ENCODE assay signal across 21 cellular contexts in the genomic region with DNA sequence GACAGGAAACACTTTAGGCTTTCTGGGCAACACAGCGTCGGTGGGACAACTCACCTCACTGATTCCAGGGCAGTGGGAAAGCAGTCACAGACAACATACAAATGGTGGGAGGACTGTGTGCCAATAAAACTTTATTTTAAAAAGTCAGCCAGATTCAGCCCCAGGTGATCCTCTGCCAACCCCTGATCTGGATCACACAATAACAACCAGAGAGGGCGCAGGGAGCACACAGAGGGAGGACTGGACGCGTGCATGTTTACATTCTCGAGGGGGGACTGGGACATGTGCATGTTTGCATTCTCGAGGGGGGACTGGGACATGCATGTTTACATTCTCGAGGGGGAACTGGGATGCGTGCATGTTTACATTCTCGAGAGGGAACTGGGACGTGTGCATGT.
DNase-seq lines count a peak whose midpoint lies in the region; ATAC-seq and TF ChIP-seq lines count a peak whose summit lies in the region.
"Had no signal": no experiment of that assay in that cellular context is flagged by ENCODE, and none has a peak within 500 bp of the region (broad histone marks: within the 10 kb centered on the region; RNA-seq: fewer than 3 reads in every experiment).

No MANE protein-coding gene starts in this region.

- no peak for ATAC-seq in PC-3
- ATAC-seq: body of pancreas; stimulated activated naive CD8-positive, alpha-beta T cell treated with anti-CD3 and anti-CD28 coated beads, Interleukin-15, amount 100 ng/mL, for 72 hours had no signal

- H3K4me3 ChIP-seq in PC-3 (ENCODE audit: low read length) (peak overlapping the region; percentile 42; the same call in 1 of the 2 replicates), transverse colon (no peak overlapping the region), BE2C (ENCODE audit: low read depth, low read length) (no peak overlapping the region)
- H3K4me3 ChIP-seq: body of pancreas, gastrocnemius medialis, upper lobe of right lung had no signal

- H3K27me3 ChIP-seq in PC-3 (ENCODE audit: low read length) (peaks cover 21% of the 10 kb centered on the region; the same call in 1 of the 2 replicates), transverse colon (no peaks in the 10 kb centered on the region), BE2C (peaks cover 8% of the 10 kb centered on the region)
- H3K27me3 ChIP-seq: body of pancreas, upper lobe of right lung had no signal

- no peaks in the 10 kb centered on the region for H3K79me2 ChIP-seq in PC-3 (ENCODE audit: low read length)

- no peak for TF ChIP-seq EP300 in transverse colon (IDR thresholded peaks at IDR 0.05; ENCODE audit: low read depth)

- H3K27ac ChIP-seq in PC-3 (ENCODE audit: low read length) (no peak overlapping the region), transverse colon (peak overlapping the region; percentile 82 to 94 (median 84))
- H3K27ac ChIP-seq: body of pancreas, C4-2B, gastrocnemius medialis, upper lobe of right lung had no signal

- no peaks in the 10 kb centered on the region for H3F3A ChIP-seq in PC-3 (ENCODE audit: low read length, unreplicated experiment)

- CTCF ChIA-PET in PC-3 (lab: Charles Lee) = no interaction called here

- H3K9ac ChIP-seq in PC-3 (ENCODE audit: low read length) = no peak overlapping the region

- BruUV-seq in PC-3 (replicated peaks; lab: Mats Ljungman, UMichigan) = no TSS peak

- H3K9me3 ChIP-seq in PC-3 (ENCODE audit: low read length) (no peaks in the 10 kb centered on the region), transverse colon (no peaks in the 10 kb centered on the region), BE2C (no peaks in the 10 kb centered on the region)
- H3K9me3 ChIP-seq: body of pancreas, gastrocnemius medialis, upper lobe of right lung had no signal

- 0 out of 2 replicates have a peak overlapping the region, but pooled peaks have one; percentile 45 for H2AFZ ChIP-seq in PC-3 (ENCODE audit: low read length)

- WGBS in transverse colon (ENCODE audit: low coverage in 1 of 2), 2 donors = 33 to 40% methylated on average over 1 to 11 of the region's 11 CpGs

- intact Hi-C loops in PC-3 (cut with micrococcal nuclease) (no loop called here), transverse colon (cut with DNase I; ENCODE audit: low total_unique reads) (no loop called here)

- no peaks in the 10 kb centered on the region for H3K9me2 ChIP-seq in PC-3 (replicated peaks; ENCODE audit: low read length)

- no peak for TF ChIP-seq POLR2A in transverse colon (IDR thresholded peaks at IDR 0.05)

- peak overlapping the region; percentile 54; the same call in 1 of the 2 replicates for H3K4me2 ChIP-seq in PC-3 (ENCODE audit: low read length)

- H3K4me1 ChIP-seq in PC-3 (ENCODE audit: insufficient read depth, low read length) (no peaks in the 10 kb centered on the region; the same call in 1 of the 2 replicates), transverse colon (peaks cover 8 to 21% (median 12%) of the 10 kb centered on the region in 4 donors), BE2C (no peaks in the 10 kb centered on the region)
- H3K4me1 ChIP-seq: body of pancreas had no signal

- POLR2A ChIA-PET in PC-3 (lab: Charles Lee; ENCODE audit: unreplicated experiment) = no interaction called here

- TF ChIP-seq CTCF in PC-3 (conservative IDR thresholded peaks at IDR 0.05; ENCODE audit: low read depth, low read length) = no peak
- TF ChIP-seq CTCF in transverse colon (IDR thresholded peaks at IDR 0.05) = no peak
- TF ChIP-seq CTCF in BE2C (IDR thresholded peaks at IDR 0.05; ENCODE audit: low read depth, low read length) = no peak

- no peaks in the 10 kb centered on the region for H3K36me3 ChIP-seq in PC-3 (ENCODE audit: low read depth, low read length)
- H3K36me3 ChIP-seq in transverse colon = no peaks in the 10 kb centered on the region
- H3K36me3 ChIP-seq in BE2C = no peaks in the 10 kb centered on the region
- H3K36me3 ChIP-seq: gastrocnemius medialis, upper lobe of right lung had no signal

- peak; percentile 24 for DNase-seq in activated effector memory CD4-positive, alpha-beta T cell treated with anti-CD3 and anti-CD28 coated beads, Interleukin-2, amount 50 U/mL, for 16 hours
- DNase-seq in activated effector memory CD4-positive, alpha-beta T cell treated with Interleukin-2 at 50 U/mL for 16 hours = no peak
- DNase-seq in PC-3 (no peak), islet precursor cell (peak; percentile 37), transverse colon (no peak), DMS153 treated with DMSO at 0.1 percent for 48 hours (lab: John Stamatoyannopoulos, UW; ENCODE audit: unreplicated experiment) (no peak), iPS-NIHi7 (ENCODE audit: extremely low spot score) (no peak), BE2C (no peak)
- DNase-seq: ACHN; activated CD4-positive, alpha-beta T cell treated with anti-CD3 and anti-CD28 coated beads, Interleukin-2, amount 50 U/mL, for 4 hours; effector CD4-positive, alpha-beta T cell; NCI-H1436 treated with DMSO at 0.1 percent for 48 hours; NCI-H2171; NCI-H774; nucleus accumbens; stimulated activated CD4-positive, alpha-beta T cell treated with anti-CD3 and anti-CD28 coated beads, Interleukin-4, amount 100 ng/mL, for 24 hours; stimulated activated naive CD8-positive, alpha-beta T cell treated with anti-CD3 and anti-CD28 coated beads, Interleukin-15, amount 100 ng/mL, for 72 hours had no signal

- H4K20me1 ChIP-seq in PC-3 (ENCODE audit: low read length) = no peaks in the 10 kb centered on the region

- in situ Hi-C loops in transverse colon (cut with MboI; ENCODE audit: low pct_ligation_motif_present in 1 of 4, low pct_unique_long_range_greater_than_20kb in 1 of 4, low sequenced_read_pairs in 3 of 4) = no loop called here

Comparison
In these comparisons a context has a peak if more than half of its experiments do, and no peak if none do; other contexts are left out.
1. DNase-seq: peak in activated effector memory CD4-positive, alpha-beta T cell treated with anti-CD3 and anti-CD28 coated beads, Interleukin-2, amount 50 U/mL, for 16 hours (single experiment) and islet precursor cell (single experiment); none in activated effector memory CD4-positive, alpha-beta T cell treated with Interleukin-2 at 50 U/mL for 16 hours (single experiment), PC-3 (single experiment), transverse colon (single experiment), DMS153 treated with DMSO at 0.1 percent for 48 hours (single experiment), iPS-NIHi7 (single experiment) and BE2C (single experiment).